In genomic region chr1:88803444-88803843, GRCh38 we compare ENCODE assay signal across 18 cellular contexts.
DNase-seq lines count a peak whose midpoint lies in the region; ATAC-seq, FAIRE-seq and TF ChIP-seq lines count a peak whose summit lies in the region.
"Had no signal": no experiment of that assay in that cellular context is flagged by ENCODE, and none has a peak within 500 bp of the region (broad histone marks: within the 10 kb centered on the region; RNA-seq: fewer than 3 reads in every experiment).

No MANE protein-coding gene starts in this region.

- intact Hi-C loops in MCF 10A (cut with micrococcal nuclease), result no loop called here
- intact Hi-C loops in breast epithelium (cut with DNase I; ENCODE audit: low total_unique reads), result no loop called here

- no peak overlapping the region for H3K4me3 Mint-ChIP-seq in MCF 10A (ENCODE audit: unreplicated experiment)
- H3K4me3 Mint-ChIP-seq: B cell; CD4-positive, alpha-beta T cell; IgD-negative memory B cell had no signal

- no peaks in the 10 kb centered on the region for H3K9me3 ChIP-seq in breast epithelium
- peaks cover 4% of the 10 kb centered on the region for H3K9me3 ChIP-seq in RWPE2 (ENCODE audit: severe bottlenecking)
- H3K9me3 ChIP-seq in osteoblast (ENCODE audit: low read depth, low read length), result no peaks in the 10 kb centered on the region

- H3K36me3 ChIP-seq in breast epithelium (peaks cover 5% of the 10 kb centered on the region), RWPE2 (ENCODE audit: low read depth) (peaks cover 75% of the 10 kb centered on the region), brain microvascular endothelial cell (replicated peaks) (peaks cover 9% of the 10 kb centered on the region), osteoblast (ENCODE audit: insufficient read depth, low read length) (peaks cover 36% of the 10 kb centered on the region)

- POLR2A ChIA-PET in MCF 10A (lab: Yijun Ruan, JAX), result no interaction called here

- no peak for FAIRE-seq in frontal cortex (lab: Jason Lieb, UNC)
- FAIRE-seq: GM12892 had no signal

- no peak overlapping the region for H2AFZ ChIP-seq in osteoblast (ENCODE audit: low read length)

- in situ Hi-C loops in brain microvascular endothelial cell (cut with HindIII; ENCODE audit: low pct_ligation_motif_present, low sequenced_read_pairs), result no loop called here

- TF ChIP-seq CTCF in MCF 10A (IDR thresholded peaks at IDR 0.05; ENCODE audit: unreplicated experiment) (no peak), breast epithelium (IDR thresholded peaks at IDR 0.05) (no peak), RWPE2 (IDR thresholded peaks at IDR 0.05; ENCODE audit: poor library complexity, severe bottlenecking) (no peak), brain microvascular endothelial cell (IDR thresholded peaks at IDR 0.05; ENCODE audit: low read depth, low read length, missing control alignments) (no peak), osteoblast (IDR thresholded peaks at IDR 0.05; ENCODE audit: extremely low read depth, low read depth, low read length) (no peak)

- no peaks in the 10 kb centered on the region for H3K9me3 Mint-ChIP-seq in MCF 10A (ENCODE audit: unreplicated experiment)
- H3K9me3 Mint-ChIP-seq: CD4-positive, alpha-beta T cell had no signal

- H3K27me3 Mint-ChIP-seq in MCF 10A (ENCODE audit: insufficient read depth, unreplicated experiment), result no peaks in the 10 kb centered on the region
- H3K27me3 Mint-ChIP-seq: B cell; CD4-positive, alpha-beta T cell; IgD-negative memory B cell had no signal

- no peak for ATAC-seq in RWPE2 (ENCODE audit: low read depth)

- no peaks in the 10 kb centered on the region for H3K27me3 ChIP-seq in breast epithelium
- no peaks in the 10 kb centered on the region for H3K27me3 ChIP-seq in RWPE2 (ENCODE audit: insufficient read depth, poor library complexity, severe bottlenecking)
- H3K27me3 ChIP-seq in brain microvascular endothelial cell (replicated peaks), result no peaks in the 10 kb centered on the region
- no peaks in the 10 kb centered on the region for H3K27me3 ChIP-seq in osteoblast (ENCODE audit: insufficient read depth, low read length)

- H3K27ac ChIP-seq in breast epithelium (no peak overlapping the region), RWPE2 (ENCODE audit: poor library complexity, severe bottlenecking) (peak overlapping the region; percentile 23), brain microvascular endothelial cell (peak overlapping the region; percentile 65), osteoblast (ENCODE audit: low read depth, low read length) (peak overlapping the region; percentile 66)
- H3K27ac ChIP-seq: 22Rv1, HL-60 had no signal

- DNase-seq in MCF 10A (ENCODE audit: unreplicated experiment) (no peak), breast epithelium (ENCODE audit: low spot score in 2 of 2) (no peak), RWPE2 (ENCODE audit: low spot score) (no peak), brain microvascular endothelial cell (no peak), osteoblast (ENCODE audit: insufficient read length, low spot score, missing footprints) (no peak), frontal cortex (ENCODE audit: low spot score in 2 of 2) (no peak), HUDEP-2 (lab: John Stamatoyannopoulos, UW; ENCODE audit: unreplicated experiment in 76 of 76) (no peak)
- DNase-seq in activated CD8-positive, alpha-beta memory T cell treated with anti-CD3 and anti-CD28 coated beads for 24 hours, result no peak
- DNase-seq: C1 segment of cervical spinal cord; CD4-positive, alpha-beta T cell; DMS153; DMS79 treated with DMSO at 0.1 percent for 48 hours; GDM1 had no signal

- no peaks in the 10 kb centered on the region for H4K20me1 ChIP-seq in osteoblast (ENCODE audit: insufficient read depth, low read length)

- H3K4me3 ChIP-seq in breast epithelium (no peak overlapping the region), RWPE2 (ENCODE audit: severe bottlenecking) (no peak overlapping the region), brain microvascular endothelial cell (ENCODE audit: low read depth, low read length) (no peak overlapping the region), osteoblast (ENCODE audit: insufficient read depth, low read length) (no peak overlapping the region)

- no peaks in the 10 kb centered on the region for H3K79me2 ChIP-seq in osteoblast (ENCODE audit: insufficient read depth, low read length)

- H3K4me1 Mint-ChIP-seq in MCF 10A (ENCODE audit: insufficient read depth, unreplicated experiment), result peaks cover 12% of the 10 kb centered on the region

- CTCF ChIA-PET in MCF 10A (lab: Yijun Ruan, JAX), result no interaction called here

- H3K4me1 ChIP-seq in breast epithelium, result no peaks in the 10 kb centered on the region
- peaks cover 15% of the 10 kb centered on the region for H3K4me1 ChIP-seq in RWPE2 (ENCODE audit: insufficient read depth, poor library complexity, severe bottlenecking)
- peaks cover 17% of the 10 kb centered on the region for H3K4me1 ChIP-seq in osteoblast (ENCODE audit: insufficient read depth, low read length)

- TF ChIP-seq POLR2A in breast epithelium (IDR thresholded peaks at IDR 0.05), result no peak

- H3K4me2 ChIP-seq in osteoblast (ENCODE audit: insufficient read depth, low read length), result peak overlapping the region; percentile 9

- no TSS peak for BruUV-seq in MCF 10A (replicated peaks; lab: Mats Ljungman, UMichigan)

- peak overlapping the region; percentile 90 for H3K27ac Mint-ChIP-seq in MCF 10A (ENCODE audit: low read depth, unreplicated experiment)
- H3K27ac Mint-ChIP-seq: B cell; CD4-positive, alpha-beta T cell had no signal

- peaks cover 44% of the 10 kb centered on the region for H3K36me3 Mint-ChIP-seq in MCF 10A (ENCODE audit: insufficient read depth, unreplicated experiment)

Comparison
In these comparisons a context has a peak if more than half of its experiments do, and no peak if none do; other contexts are left out.
1. H3K27ac ChIP-seq: peak in RWPE2 (single experiment), brain microvascular endothelial cell (single experiment) and osteoblast (single experiment); none in breast epithelium (0 of 2).